ENCODE assay signal across 13 cellular contexts in the genomic region with DNA sequence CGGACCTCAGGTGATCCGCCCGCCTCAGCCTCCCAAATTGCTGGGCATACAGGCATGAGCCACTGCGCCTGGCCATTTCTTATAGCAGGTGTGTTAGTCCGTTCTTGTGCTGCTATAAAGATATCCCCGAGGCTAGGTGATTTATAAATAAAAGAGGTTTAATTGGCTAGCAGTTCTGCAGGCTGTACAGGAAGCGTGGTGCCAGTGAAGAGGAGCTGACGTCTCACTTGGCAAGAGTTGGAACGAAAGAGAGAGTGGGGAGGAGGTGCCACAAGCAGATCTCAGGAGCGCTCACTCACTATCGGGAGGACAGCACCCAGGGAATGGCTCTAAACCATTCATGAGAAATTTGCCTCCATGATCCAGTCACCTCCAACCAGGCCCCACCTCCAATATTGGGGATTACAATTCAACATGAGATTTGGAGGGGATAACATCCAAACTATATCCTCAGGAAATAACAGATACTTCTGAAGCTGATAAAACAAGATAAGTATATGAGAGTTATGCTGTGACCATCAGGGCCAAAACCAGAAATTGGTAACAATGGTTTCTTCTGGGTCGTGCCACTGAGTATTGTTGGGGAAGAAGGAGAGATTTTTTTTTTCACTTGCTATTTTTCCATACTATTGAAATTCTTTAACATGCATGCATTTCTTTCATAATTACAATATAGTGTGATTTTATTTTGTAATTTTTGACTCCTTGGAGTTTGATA. TPM values are rescaled to one million over a fixed set of nuclear protein-coding genes. Genes with fewer than 3 reads are reported as not detected.
DNase-seq lines count a peak whose midpoint lies in the region; ATAC-seq, FAIRE-seq and TF ChIP-seq lines count a peak whose summit lies in the region.
"Had no signal": no experiment of that assay in that cellular context is flagged by ENCODE, and none has a peak within 500 bp of the region (broad histone marks: within the 10 kb centered on the region; RNA-seq: fewer than 3 reads in every experiment).

No MANE protein-coding gene starts in this region.

- no peak for TF ChIP-seq POLR2A in vagina (IDR thresholded peaks at IDR 0.05)

- H3K36me3 ChIP-seq in keratinocyte (ENCODE audit: control insufficient read depth in 2 of 2, extremely low read depth in 1 of 2, insufficient read depth in 2 of 2, low read length in 2 of 2) (no peaks in the 10 kb centered on the region), vagina (no peaks in the 10 kb centered on the region)
- H3K36me3 ChIP-seq in CD8-positive, alpha-beta T cell (ENCODE audit: insufficient read depth, low read length): no peaks in the 10 kb centered on the region

- H3K4me1 ChIP-seq in keratinocyte (ENCODE audit: control insufficient read depth, extremely low read depth, insufficient read depth, low read length) (peaks cover 20% of the 10 kb centered on the region), vagina (no peaks in the 10 kb centered on the region)
- H3K4me1 ChIP-seq in CD8-positive, alpha-beta T cell (ENCODE audit: insufficient read depth, low read length): peaks cover 8% of the 10 kb centered on the region

- intact Hi-C loops in vagina (cut with DNase I): no loop called here
- intact Hi-C loops in CD8-positive, alpha-beta T cell (cut with DNase I, micrococcal nuclease): no loop called here

- DNase-seq in DMS153 treated with DMSO at 0.1 percent for 48 hours (lab: John Stamatoyannopoulos, UW; ENCODE audit: unreplicated experiment) (peak; percentile 71), NCI-H1105 treated with DMSO at 0.1 percent for 48 hours (lab: John Stamatoyannopoulos, UW) (peak; percentile 90), T-helper 17 cell (no peak), keratinocyte (ENCODE audit: low read depth, low spot score) (peak; percentile 74), H4 (ENCODE audit: low spot score) (no peak), vagina (ENCODE audit: extremely low spot score in 2 of 2) (no peak), NCI-H526 treated with DMSO at 0.1 percent for 48 hours (lab: John Stamatoyannopoulos, UW) (no peak)
- no peak for DNase-seq in CD8-positive, alpha-beta T cell
- DNase-seq: activated CD8-positive, alpha-beta memory T cell treated with anti-CD3 and anti-CD28 coated beads, Interleukin-2, amount 50 U/mL, for 4 hours; DMS79 treated with DMSO at 0.1 percent for 48 hours; kidney glomerular epithelial cell; stimulated activated CD4-positive, alpha-beta T cell treated with anti-CD3 and anti-CD28 coated beads, Interleukin-1b, Interleukin-23, amount 100 ng/mL, for 48 hours had no signal

- H3K9me1 ChIP-seq in keratinocyte (ENCODE audit: control insufficient read depth, extremely low read depth, insufficient read depth, low read length): no peaks in the 10 kb centered on the region

- H3K4me1 Mint-ChIP-seq in T-helper 17 cell: peaks cover 7% of the 10 kb centered on the region
- H3K4me1 Mint-ChIP-seq in CD8-positive, alpha-beta T cell (ENCODE audit: low read depth): peaks cover 11% of the 10 kb centered on the region

- H4K20me1 ChIP-seq in keratinocyte (ENCODE audit: control insufficient read depth, extremely low read depth, insufficient read depth, low read length): no peaks in the 10 kb centered on the region

- peaks cover 2% of the 10 kb centered on the region for H3K36me3 Mint-ChIP-seq in T-helper 17 cell (ENCODE audit: low read depth)
- H3K36me3 Mint-ChIP-seq in CD8-positive, alpha-beta T cell: no peaks in the 10 kb centered on the region

- H3K27ac Mint-ChIP-seq in T-helper 17 cell: no peak overlapping the region
- no peak overlapping the region for H3K27ac Mint-ChIP-seq in CD8-positive, alpha-beta T cell

- peak overlapping the region; percentile 31 for H3K4me3 Mint-ChIP-seq in T-helper 17 cell
- H3K4me3 Mint-ChIP-seq in CD8-positive, alpha-beta T cell: no peak overlapping the region
- H3K4me3 Mint-ChIP-seq: central memory CD8-positive, alpha-beta T cell had no signal

- no peak for ATAC-seq in T-helper 17 cell
- ATAC-seq in CD8-positive, alpha-beta T cell: no peak

- H3K4me3 ChIP-seq in keratinocyte (ENCODE audit: control insufficient read depth in 2 of 3, extremely low read depth in 1 of 3, insufficient read depth in 2 of 3, low read depth in 1 of 3, low read length in 3 of 3) (no peak overlapping the region), vagina (no peak overlapping the region)
- H3K4me3 ChIP-seq in CD8-positive, alpha-beta T cell (ENCODE audit: low read depth, low read length): no peak overlapping the region

- TF ChIP-seq CTCF in keratinocyte (optimal IDR thresholded peaks at IDR 0.05 in 1 of 3, IDR thresholded peaks at IDR 0.05 in 1 of 3, conservative IDR thresholded peaks at IDR 0.05 in 1 of 3; ENCODE audit: extremely low read depth in 1 of 3, insufficient read depth in 2 of 3, low read length in 3 of 3) (no peak), vagina (IDR thresholded peaks at IDR 0.05) (no peak)
- TF ChIP-seq CTCF in CD8-positive, alpha-beta T cell (IDR thresholded peaks at IDR 0.05): no peak

- FAIRE-seq in keratinocyte (lab: Jason Lieb, UNC): no peak

- H2AFZ ChIP-seq in keratinocyte (ENCODE audit: control insufficient read depth, low read length): peak overlapping the region; percentile 74

- CTCF ChIA-PET in CD8-positive, alpha-beta T cell (lab: Charles Lee): interaction anchor here (0.6 kb wide), 1 partner anchor 916 kb away, joined by 3 read pairs; no protein-coding TSS in a partner anchor

- dilution Hi-C loops in keratinocyte (cut with MboI; ENCODE audit: extremely low pct_ligation_motif_present, low sequenced_read_pairs): no loop called here

- peak overlapping the region; percentile 39 for H3K4me2 ChIP-seq in keratinocyte (ENCODE audit: control insufficient read depth, extremely low read depth, insufficient read depth, low read depth, low read length)

- POLR2A ChIA-PET in CD8-positive, alpha-beta T cell (lab: Charles Lee): interaction anchor here (0.7 to 1.2 kb wide), 2 partner anchors 25 to 56 kb away, joined by 3 to 4 read pairs; no protein-coding TSS in a partner anchor

- no peaks in the 10 kb centered on the region for H3K79me2 ChIP-seq in keratinocyte (ENCODE audit: control insufficient read depth, insufficient read depth, low read length)

- H3K27ac ChIP-seq in keratinocyte (ENCODE audit: control insufficient read depth, insufficient read depth, low read length) (peak overlapping the region; percentile 5), vagina (no peak overlapping the region)
- no peak overlapping the region for H3K27ac ChIP-seq in CD8-positive, alpha-beta T cell (ENCODE audit: low read depth, low read length)

- H3K9me3 Mint-ChIP-seq in CD8-positive, alpha-beta T cell: no peaks in the 10 kb centered on the region
- H3K9me3 Mint-ChIP-seq: central memory CD8-positive, alpha-beta T cell had no signal

- no peak overlapping the region for H3K9ac ChIP-seq in keratinocyte (ENCODE audit: control insufficient read depth, extremely low read depth, insufficient read depth, low read length)

- H3K9me3 ChIP-seq in T-helper 17 cell (ENCODE audit: control insufficient read depth, low read length, poor library complexity, severe bottlenecking) (no peaks in the 10 kb centered on the region), keratinocyte (ENCODE audit: control insufficient read depth, low read depth, low read length) (no peaks in the 10 kb centered on the region), vagina (no peaks in the 10 kb centered on the region)
- no peaks in the 10 kb centered on the region for H3K9me3 ChIP-seq in CD8-positive, alpha-beta T cell (ENCODE audit: low read length)

- H3K27me3 ChIP-seq in keratinocyte (ENCODE audit: control insufficient read depth, extremely low read depth, insufficient read depth, low read length) (no peaks in the 10 kb centered on the region), vagina (no peaks in the 10 kb centered on the region)
- no peaks in the 10 kb centered on the region for H3K27me3 ChIP-seq in CD8-positive, alpha-beta T cell (ENCODE audit: insufficient read depth, low read length)

- H3K27me3 Mint-ChIP-seq in T-helper 17 cell: no peaks in the 10 kb centered on the region
- no peaks in the 10 kb centered on the region for H3K27me3 Mint-ChIP-seq in CD8-positive, alpha-beta T cell (ENCODE audit: low read depth)
- H3K27me3 Mint-ChIP-seq: central memory CD8-positive, alpha-beta T cell had no signal

RNA-seq across cellular contexts. Expression of gene RMC1, which starts 7.4 kb away (rescaled TPM):
- total RNA-seq in T-helper 17 cell (10 to 100 TPM; 64.0 to 72.2 TPM), vagina (17.7 TPM)
- 19.5 to 26.4 TPM (median 25.3 TPM) in 3 replicates for polyA plus RNA-seq in keratinocyte
- 20.0 TPM for polyA plus RNA-seq in keratinocyte (2011; ENCODE audit: low read depth)
- polyA plus RNA-seq in keratinocyte (2011; cell fraction: cytosol; rRNA removed): 19.1 and 36.4 TPM in 2 replicates
- polyA plus RNA-seq in keratinocyte (2011; cell fraction: nucleus; rRNA removed): 35.9 and 37.7 TPM in 2 replicates
- 17.6 and 35.5 TPM in 2 replicates for polyA plus RNA-seq in keratinocyte (2012; ENCODE audit: low replicate concordance)
- polyA minus RNA-seq in keratinocyte: 12.1 to 14.2 TPM (median 14.0 TPM) in 3 replicates
- 10.2 TPM for polyA minus RNA-seq in keratinocyte (2011; cell fraction: cytosol; rRNA and poly(A)+ RNA removed)
- 9.5 and 17.2 TPM in 2 replicates for polyA minus RNA-seq in keratinocyte (2011; cell fraction: nucleus; rRNA and poly(A)+ RNA removed)
- total RNA-seq in H4 (2014; rRNA removed; shearing (Covaris generic)): 32.1 and 32.6 TPM in 2 replicates
- total RNA-seq in CD8-positive, alpha-beta T cell: 10 to 100 TPM; 59.8 to 62.2 TPM

RNA-seq across cellular contexts. Expression of gene RIOK3, which starts 42.8 kb away (rescaled TPM):
- 100 to 1,000 TPM; 103 to 142 TPM for total RNA-seq in T-helper 17 cell
- 34.7 to 68.6 TPM (median 46.7 TPM) in 3 replicates for polyA plus RNA-seq in keratinocyte
- 61.6 TPM for polyA plus RNA-seq in keratinocyte (2011; ENCODE audit: low read depth)
- polyA plus RNA-seq in keratinocyte (2011; cell fraction: cytosol; rRNA removed): 29.3 and 50.5 TPM in 2 replicates
- 76.1 and 104 TPM in 2 replicates for polyA plus RNA-seq in keratinocyte (2011; cell fraction: nucleus; rRNA removed)
- polyA plus RNA-seq in keratinocyte (2012; ENCODE audit: low replicate concordance): 44.2 and 83.2 TPM in 2 replicates
- polyA minus RNA-seq in keratinocyte: 14.4 to 53.8 TPM (median 38.9 TPM) in 3 replicates
- polyA minus RNA-seq in keratinocyte (2011; cell fraction: cytosol; rRNA and poly(A)+ RNA removed): 46.4 TPM
- polyA minus RNA-seq in keratinocyte (2011; cell fraction: nucleus; rRNA and poly(A)+ RNA removed): 34.4 and 46.0 TPM in 2 replicates
- total RNA-seq in H4 (2014; rRNA removed; shearing (Covaris generic)): 25.6 and 34.9 TPM in 2 replicates
- total RNA-seq in vagina: 96.7 TPM
- 100 to 1,000 TPM; 159 to 185 TPM for total RNA-seq in CD8-positive, alpha-beta T cell

Comparison
In these comparisons a context has a peak if more than half of its experiments do, and no peak if none do; other contexts are left out.
1. DNase-seq: peak in DMS153 treated with DMSO at 0.1 percent for 48 hours (single experiment), NCI-H1105 treated with DMSO at 0.1 percent for 48 hours (single experiment) and keratinocyte (single experiment); none in T-helper 17 cell (0 of 3), H4 (single experiment), vagina (0 of 2), CD8-positive, alpha-beta T cell (0 of 7) and NCI-H526 treated with DMSO at 0.1 percent for 48 hours (single experiment).